8 cellular contexts compared by ENCODE assay signal in the genomic region with DNA sequence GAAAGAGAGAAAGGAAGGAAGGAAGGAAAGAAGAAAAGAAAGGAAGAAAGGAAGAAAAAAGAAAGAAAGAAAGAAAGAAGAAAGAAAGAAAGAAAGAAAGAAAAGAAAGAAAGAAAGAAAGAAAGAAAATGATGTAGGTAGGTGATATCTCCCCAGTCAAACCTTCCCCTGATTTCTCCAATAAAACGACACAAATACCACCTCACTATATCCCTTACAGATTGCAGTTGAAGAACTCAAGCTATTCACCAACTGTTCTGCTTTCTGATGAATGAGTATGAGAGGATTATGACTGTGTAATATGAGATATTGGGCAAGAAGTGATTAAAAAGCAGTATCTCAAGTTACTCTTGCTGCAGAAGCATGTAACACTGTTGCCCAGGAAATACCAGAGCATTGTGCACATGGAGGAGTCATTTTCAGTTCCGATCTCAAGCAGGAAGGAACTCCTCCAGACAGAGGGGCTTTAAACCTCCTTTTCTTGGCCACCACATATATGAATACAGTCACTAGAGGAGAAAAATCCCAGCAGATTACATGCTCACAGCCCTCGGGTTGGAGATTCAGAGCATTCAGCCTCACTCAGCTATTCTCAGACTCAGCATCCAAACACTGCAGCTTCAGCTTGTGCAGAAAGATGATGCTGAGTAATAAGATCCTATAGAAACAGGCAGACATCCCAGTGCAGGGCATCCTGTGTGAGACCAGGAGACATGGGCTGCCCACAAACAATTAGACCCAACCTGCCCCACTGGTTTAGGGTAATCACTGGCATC.
DNase-seq lines count a peak whose midpoint lies in the region; ATAC-seq and TF ChIP-seq lines count a peak whose summit lies in the region.

No MANE protein-coding gene starts in this region.

- no peak overlapping the region for H3K14ac ChIP-seq in H9 (ENCODE audit: insufficient read depth, low read length)

- H3K23ac ChIP-seq in H9 (ENCODE audit: insufficient read length, low read depth, low read length) = no peak overlapping the region

- H2BK5ac ChIP-seq in H9 (ENCODE audit: insufficient read length, low read length) = no peak overlapping the region

- H4K20me1 ChIP-seq in PC-9 (ENCODE audit: insufficient read depth) (no peaks in the 10 kb centered on the region), H9 (ENCODE audit: control insufficient read depth, insufficient read depth, insufficient read length) (no peaks in the 10 kb centered on the region)

- intact Hi-C loops in PC-9 (cut with micrococcal nuclease; ENCODE audit: unreplicated experiment) = loop anchor here (1.0 to 2.0 kb wide), 5 partner anchors 16 to 109 kb away; no protein-coding TSS in a partner anchor

- CTCF ChIA-PET in PC-9 (lab: Charles Lee) = interaction anchor here (0.7 kb wide), 1 partner anchor 118 kb away, joined by 4 read pairs; no protein-coding TSS in a partner anchor

- no peak overlapping the region for H4K5ac ChIP-seq in H9 (ENCODE audit: insufficient read length, low read depth, low read length)

- H3K9ac ChIP-seq in H9 (ENCODE audit: extremely low read depth, insufficient read length, low read length) = no peak overlapping the region

- no peak overlapping the region for H4K91ac ChIP-seq in H9 (ENCODE audit: insufficient read length, low read depth, low read length)

- H2BK15ac ChIP-seq in H9 (ENCODE audit: low read depth, low read length) = no peak overlapping the region

- in situ Hi-C loops in GM13976 (cut with MboI; ENCODE audit: low sequenced_read_pairs, unreplicated experiment) = no loop called here

- no peaks in the 10 kb centered on the region for H3K36me3 ChIP-seq in PC-9 (ENCODE audit: low read depth)
- no peaks in the 10 kb centered on the region for H3K36me3 ChIP-seq in muscle layer of duodenum (ENCODE audit: control insufficient read depth in 1 of 2, insufficient read depth in 2 of 2, low read length in 2 of 2)

- H3K27ac ChIP-seq in PC-9 = peak overlapping the region; percentile 83
- peak overlapping the region; percentile 64 for H3K27ac ChIP-seq in muscle layer of duodenum (ENCODE audit: low read length)
- H3K27ac ChIP-seq in H9 (ENCODE audit: insufficient read length, low read depth, low read length) = no peak overlapping the region

- H3F3A ChIP-seq in PC-9 (ENCODE audit: insufficient read depth, low read depth) = peaks cover 31% of the 10 kb centered on the region

- no peak overlapping the region for H3K18ac ChIP-seq in H9 (ENCODE audit: insufficient read length, low read depth, low read length)

- peak overlapping the region; percentile 49 for H3K4me3 Mint-ChIP-seq in central memory CD8-positive, alpha-beta T cell
- H3K4me3 Mint-ChIP-seq in H9 = no peak overlapping the region

- peak overlapping the region; percentile 7; the same call in 1 of the 2 replicates for H3K4me3 ChIP-seq in PC-9
- peak overlapping the region in 1 of 2 donors; percentile 27 for H3K4me3 ChIP-seq in muscle layer of duodenum (ENCODE audit: low read depth in 1 of 2, low read length in 2 of 2)

- H3K79me1 ChIP-seq in H9 (ENCODE audit: insufficient read depth, low read depth, low read length, poor library complexity, severe bottlenecking) = no peaks in the 10 kb centered on the region

- H2BK120ac ChIP-seq in H9 (ENCODE audit: low read depth, low read length, poor library complexity, severe bottlenecking) = no peak overlapping the region

- H3K9me3 Mint-ChIP-seq in central memory CD8-positive, alpha-beta T cell = no peaks in the 10 kb centered on the region
- H3K9me3 Mint-ChIP-seq in H9 = no peaks in the 10 kb centered on the region

- H3K4me2 ChIP-seq in PC-9 (peak overlapping the region; percentile 60), H9 (ENCODE audit: insufficient read depth, insufficient read length, low read length) (no peak overlapping the region)

- H2AFZ ChIP-seq in PC-9 = no peak overlapping the region
- no peak overlapping the region for H2AFZ ChIP-seq in H9 (ENCODE audit: low read length)

- no peaks in the 10 kb centered on the region for H3K9me2 ChIP-seq in PC-9 (ENCODE audit: insufficient read depth)

- peaks cover 35% of the 10 kb centered on the region for H3K4me1 ChIP-seq in PC-9 (replicated peaks; ENCODE audit: insufficient read depth)
- peaks cover 0 to 3% of the 10 kb centered on the region in 2 donors for H3K4me1 ChIP-seq in muscle layer of duodenum (ENCODE audit: control insufficient read depth in 1 of 2, insufficient read depth in 2 of 2, low read length in 2 of 2)
- H3K4me1 ChIP-seq in H9 (ENCODE audit: insufficient read depth, low read length) = no peaks in the 10 kb centered on the region; the same call in 1 of the 2 replicates

- H2BK12ac ChIP-seq in H9 (ENCODE audit: insufficient read length, low read depth, low read length) = no peak overlapping the region

- ATAC-seq in HG02759 (IDR thresholded peaks at IDR 0.05; ENCODE audit: unreplicated experiment) (peak; percentile 51), GM21515 (IDR thresholded peaks at IDR 0.05; ENCODE audit: unreplicated experiment) (no peak)
- ATAC-seq in central memory CD8-positive, alpha-beta T cell (replicated peaks; ENCODE audit: extremely low read depth, poor library complexity, severe bottlenecking) = peak; percentile 54

- H3K27ac Mint-ChIP-seq in central memory CD8-positive, alpha-beta T cell (ENCODE audit: low read depth) = no peak overlapping the region
- no peak overlapping the region for H3K27ac Mint-ChIP-seq in H9

- DNase-seq in Daoy (ENCODE audit: low read depth) (peak; percentile 97), PC-9 (peak; percentile 68 to 96), H9 (no peak), GM13976 (ENCODE audit: low spot score) (no peak)
- DNase-seq in central memory CD8-positive, alpha-beta T cell (ENCODE audit: low spot score in 2 of 2) = no peak

- H3K23me2 ChIP-seq in H9 (ENCODE audit: insufficient read length, low read depth, low read length, poor library complexity, severe bottlenecking) = no peaks in the 10 kb centered on the region

- no peak overlapping the region for H3T11ph ChIP-seq in H9 (ENCODE audit: low read length)

- no peaks in the 10 kb centered on the region for H3K27me3 ChIP-seq in PC-9 (ENCODE audit: insufficient read depth, low read depth)
- H3K27me3 ChIP-seq in muscle layer of duodenum (ENCODE audit: low read depth, low read length) = no peaks in the 10 kb centered on the region
- no peaks in the 10 kb centered on the region for H3K27me3 ChIP-seq in H9 (ENCODE audit: insufficient read depth, low read length)

- BruUV-seq in PC-9 (replicated peaks; lab: Mats Ljungman, UMichigan) = no TSS peak

- POLR2A ChIA-PET in PC-9 (lab: Charles Lee; ENCODE audit: unreplicated experiment) = interaction anchor here (0.5 to 1.4 kb wide), 9 partner anchors 15 to 471 kb away, joined by 3 to 13 read pairs (median 4); no protein-coding TSS in a partner anchor

- no CpG with 5 or more reads among the region's 3 CpGs for WGBS in H9 (ENCODE audit: extremely low coverage, insufficient read length, low lambda C conversion rate)

- H3K4ac ChIP-seq in H9 (ENCODE audit: low read depth, low read length) = no peak overlapping the region

- H3K79me2 ChIP-seq in PC-9 (ENCODE audit: low read depth) (no peaks in the 10 kb centered on the region), H9 (ENCODE audit: insufficient read depth, low read length) (no peaks in the 10 kb centered on the region)

- H4K8ac ChIP-seq in H9 (replicated peaks; ENCODE audit: insufficient read length, low read depth, low read length) = no peak overlapping the region

- no peak for TF ChIP-seq CTCF in PC-9 (conservative IDR thresholded peaks at IDR 0.05)
- no peak for TF ChIP-seq CTCF in H9 (conservative IDR thresholded peaks at IDR 0.05)
- no peak for TF ChIP-seq CTCF in GM13976 (IDR thresholded peaks at IDR 0.05; ENCODE audit: borderline replicate concordance, control extremely low read depth, extremely low read depth, insufficient read depth, missing control alignments)

- H3K27me3 Mint-ChIP-seq in central memory CD8-positive, alpha-beta T cell = no peaks in the 10 kb centered on the region
- H3K27me3 Mint-ChIP-seq in H9 (ENCODE audit: low read depth) = peaks cover 22% of the 10 kb centered on the region

- no peak overlapping the region for H2BK20ac ChIP-seq in H9 (ENCODE audit: low read depth, low read length, poor library complexity, severe bottlenecking)

- H2AK5ac ChIP-seq in H9 (ENCODE audit: insufficient read length, low read length) = no peak overlapping the region

- H3K4me1 Mint-ChIP-seq in central memory CD8-positive, alpha-beta T cell = peaks cover 18% of the 10 kb centered on the region
- peaks cover 10 to 11% of the 10 kb centered on the region in 2 experiments for H3K4me1 Mint-ChIP-seq in H9

- H3K9me3 ChIP-seq in PC-9 (ENCODE audit: insufficient read depth, low read depth) = no peaks in the 10 kb centered on the region
- no peaks in the 10 kb centered on the region for H3K9me3 ChIP-seq in muscle layer of duodenum (ENCODE audit: control insufficient read depth in 1 of 2, low read length in 2 of 2)
- H3K9me3 ChIP-seq in H9 (ENCODE audit: control insufficient read depth, low read depth, low read length) = no peaks in the 10 kb centered on the region

- H3K36me3 Mint-ChIP-seq in central memory CD8-positive, alpha-beta T cell (ENCODE audit: insufficient read depth) = no peaks in the 10 kb centered on the region
- H3K36me3 Mint-ChIP-seq in H9 (ENCODE audit: insufficient read depth in 1 of 3, low read depth in 3 of 3) = no peaks in the 10 kb centered on the region

- no peak overlapping the region for H3K56ac ChIP-seq in H9 (ENCODE audit: insufficient read length, low read depth, low read length)

Comparison
In these comparisons a context has a peak if more than half of its experiments do, and no peak if none do; other contexts are left out.
1. DNase-seq: peak in Daoy (single experiment) and PC-9 (2 of 2); none in central memory CD8-positive, alpha-beta T cell (0 of 2), H9 (single experiment) and GM13976 (single experiment).